In the genomic region with DNA sequence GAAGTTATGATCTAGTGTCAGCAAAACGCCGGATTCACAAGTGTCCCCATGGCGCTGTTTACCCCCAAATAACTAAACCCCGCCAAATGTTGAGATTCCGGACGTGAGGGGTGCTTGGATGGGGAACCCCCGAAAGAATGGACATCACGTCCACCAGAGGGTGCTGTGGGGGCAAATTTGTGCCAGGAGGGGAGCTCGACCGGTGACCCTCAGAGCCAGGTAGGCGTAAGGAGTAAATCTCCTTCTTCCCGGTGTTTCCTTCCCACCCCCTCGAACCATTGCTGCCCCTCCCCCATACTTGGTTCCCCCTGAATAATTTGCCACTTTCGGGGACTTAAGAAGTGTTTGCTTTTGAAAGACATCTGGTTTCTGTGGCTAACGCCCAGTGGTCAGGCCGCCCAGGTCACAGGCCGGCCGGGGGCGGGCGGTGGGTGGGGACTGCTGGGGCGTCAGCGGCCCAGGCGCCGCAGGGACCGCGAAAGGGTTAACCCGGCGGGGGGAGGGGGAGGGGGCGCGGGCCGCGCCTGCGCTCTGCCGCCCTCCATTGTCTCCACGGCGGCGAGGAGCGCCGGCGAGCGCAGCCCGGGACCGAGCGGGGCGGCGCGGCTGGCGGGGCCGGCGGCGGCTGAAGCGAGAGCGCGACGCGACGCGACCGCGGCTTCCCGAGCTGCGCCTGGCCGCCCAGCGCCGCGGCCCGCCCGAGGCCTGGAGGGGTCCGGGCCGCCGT, we compare ENCODE assay signal across 8 cellular contexts. TPM values are rescaled to one million over a fixed set of nuclear protein-coding genes. Genes with fewer than 3 reads are reported as not detected.
A peak's percentile ranks its signal among the peaks of the same experiment; 100 is the strongest.
DNase-seq lines count a peak whose midpoint lies in the region; ATAC-seq and TF ChIP-seq lines count a peak whose summit lies in the region.

A gene (plus strand): TSS at position 544 of the 727 bp plus-strand sequence. CDS start 648 bp downstream, outside the sequence.

- H3K4me3 ChIP-seq in DND-41 (ENCODE audit: low read depth in 1 of 2, low read length in 2 of 2) (peak within 1 kb of the TSS; percentile 84 to 94), suprapubic skin (peak within 1 kb of the TSS; percentile 94)
- peak within 1 kb of the TSS; percentile 97 for H3K4me3 ChIP-seq in Jurkat, Clone E6-1 (ENCODE audit: low read length)

- peak within 1 kb of the TSS; percentile 85 for H3K27ac ChIP-seq in DND-41 (ENCODE audit: low read length)
- peak within 1 kb of the TSS; percentile 85 for H3K27ac ChIP-seq in suprapubic skin

- H3K9ac ChIP-seq in DND-41 (ENCODE audit: low read depth, low read length), result peak within 1 kb of the TSS; percentile 83

- no peak for TF ChIP-seq POLR2A in suprapubic skin (IDR thresholded peaks at IDR 0.05)

- H3K36me3 ChIP-seq in DND-41 (ENCODE audit: insufficient read depth, low read length) (peaks cover 39% of the 10 kb centered on the region), suprapubic skin (no peaks in the 10 kb centered on the region)

- 2% methylated on average over 24 of the region's 71 CpGs for WGBS in suprapubic skin

- TF ChIP-seq CTCF in DND-41 (IDR thresholded peaks at IDR 0.05; ENCODE audit: borderline replicate concordance, extremely low read depth, low read length, poor library complexity, severe bottlenecking) (peak; percentile 86), suprapubic skin (IDR thresholded peaks at IDR 0.05) (peak; percentile 56 to 58)

- peak; percentile 70 for ATAC-seq in DND-41 (ENCODE audit: insufficient read depth, low read depth)
- peak; percentile 67 for ATAC-seq in GM21529 (IDR thresholded peaks at IDR 0.05; ENCODE audit: unreplicated experiment)

- peaks cover 43% of the 10 kb centered on the region for H4K20me1 ChIP-seq in DND-41 (ENCODE audit: insufficient read depth, low read length)

- H2AFZ ChIP-seq in DND-41 (ENCODE audit: low read depth, low read length), result peak within 1 kb of the TSS; percentile 50

- H3K4me1 ChIP-seq in DND-41 (ENCODE audit: insufficient read depth, low read length) (peaks cover 34% of the 10 kb centered on the region), suprapubic skin (peaks cover 45% of the 10 kb centered on the region)

- in situ Hi-C loops in SK-MEL-5 (cut with HindIII; ENCODE audit: low pct_unique_long_range_greater_than_20kb, low sequenced_read_pairs), result no loop called here

- peaks cover 47% of the 10 kb centered on the region for H3K79me2 ChIP-seq in DND-41 (ENCODE audit: insufficient read depth, low read length)

- H3K27me3 ChIP-seq in DND-41 (ENCODE audit: insufficient read depth, low read length, poor library complexity) (no peaks in the 10 kb centered on the region), suprapubic skin (no peaks in the 10 kb centered on the region)

- TF ChIP-seq EP300 in suprapubic skin (IDR thresholded peaks at IDR 0.05), result no peak

- peak within 1 kb of the TSS; percentile 91 for H3K4me2 ChIP-seq in DND-41 (ENCODE audit: insufficient read depth, low read length)

- H3K9me3 ChIP-seq in DND-41 (ENCODE audit: insufficient read depth, low read length, severe bottlenecking) (no peaks in the 10 kb centered on the region), suprapubic skin (no peaks in the 10 kb centered on the region)

- DNase-seq in DND-41 (peak; percentile 86), SK-MEL-5 (ENCODE audit: low read depth, low spot score) (peak; percentile 71), germinal center (ENCODE audit: low spot score) (peak; percentile 80), occipital lobe (lab: John Stamatoyannopoulos, UW) (peak; percentile 66), suprapubic skin (ENCODE audit: low spot score in 2 of 2) (peak; percentile 87 to 89)
- DNase-seq in Jurkat, Clone E6-1 (ENCODE audit: low read depth, low spot score), result peak; percentile 73
- peak; percentile 82 for DNase-seq in activated naive CD4-positive, alpha-beta T cell treated with Interleukin-2 at 50 U/mL for 16 hours

RNA-seq across cellular contexts. Expression of the gene that starts here (rescaled TPM):
- polyA plus RNA-seq in Jurkat, Clone E6-1 (2012; ENCODE audit: insufficient read depth, insufficient read length), result 157 TPM
- 5.8 and 10.6 TPM in 2 replicates for total RNA-seq in SK-MEL-5 (2014; rRNA removed; shearing (Covaris generic))
- polyA plus RNA-seq in SK-MEL-5 (2015; cell fraction: cytosol; rRNA removed), result 14.1 and 16.4 TPM in 2 replicates
- 10.3 and 15.3 TPM in 2 replicates for polyA plus RNA-seq in SK-MEL-5 (2015; cell fraction: nucleus; rRNA removed)
- total RNA-seq in occipital lobe (19.5 TPM), suprapubic skin (10 to 100 TPM; 13.0 to 16.7 (median 15.8) TPM)

Comparison
In these comparisons a context has a peak if more than half of its experiments do, and no peak if none do; other contexts are left out.
1. Peak in every context shown above with its lines: DNase-seq, ATAC-seq, H3K4me3 ChIP-seq and H3K27ac ChIP-seq.